In genomic region chr9:120902286-120902685, GRCh38 we compare ENCODE assay signal across 13 cellular contexts. TPM values are rescaled to one million over a fixed set of nuclear protein-coding genes. Genes with fewer than 3 reads are reported as not detected.
DNase-seq lines count a peak whose midpoint lies in the region; ATAC-seq and TF ChIP-seq lines count a peak whose summit lies in the region.
"Had no signal": no experiment of that assay in that cellular context is flagged by ENCODE, and none has a peak within 500 bp of the region (broad histone marks: within the 10 kb centered on the region; RNA-seq: fewer than 3 reads in every experiment).

No MANE protein-coding gene starts in this region.

- H3K4me1 Mint-ChIP-seq in T-helper 2 cell treated with Interferon-gamma antibody and Interleukin-4, amounts not matched to agents 5 μg/mL and 100 μg/mL, for 36 hours (ENCODE audit: low read depth) = peaks cover 75% of the 10 kb centered on the region
- H3K4me1 Mint-ChIP-seq in stimulated activated effector memory CD8-positive, alpha-beta T cell treated with anti-CD3 and anti-CD28 coated beads, Interleukin-12 subunit alpha, Interleukin-12 subunit beta, amount 100 ng/mL, for 72 hours = peaks cover 78% of the 10 kb centered on the region

- no peaks in the 10 kb centered on the region for H3K27me3 Mint-ChIP-seq in T-helper 2 cell treated with Interferon-gamma antibody and Interleukin-4, amounts not matched to agents 5 μg/mL and 100 μg/mL, for 36 hours (ENCODE audit: low read depth)

- H3K9me3 ChIP-seq in KOPT-K1 (ENCODE audit: insufficient read depth, low read length, poor library complexity, severe bottlenecking) = no peaks in the 10 kb centered on the region
- no peaks in the 10 kb centered on the region for H3K9me3 ChIP-seq in tibial artery
- H3K9me3 ChIP-seq: adrenal gland, suprapubic skin had no signal

- TF ChIP-seq CTCF in tibial artery (IDR thresholded peaks at IDR 0.05) = no peak

- peaks cover 79% of the 10 kb centered on the region for H3K36me3 Mint-ChIP-seq in T-helper 2 cell treated with Interferon-gamma antibody and Interleukin-4, amounts not matched to agents 5 μg/mL and 100 μg/mL, for 36 hours (ENCODE audit: low read depth)
- H3K36me3 Mint-ChIP-seq in activated naive CD4-positive, alpha-beta T cell treated with anti-CD3 and anti-CD28 coated beads, Interleukin-2, amount 50 U/mL, for 72 hours = peaks cover 21 to 64% of the 10 kb centered on the region in 2 donors
- H3K36me3 Mint-ChIP-seq in stimulated activated effector memory CD8-positive, alpha-beta T cell treated with anti-CD3 and anti-CD28 coated beads, Interleukin-12 subunit alpha, Interleukin-12 subunit beta, amount 100 ng/mL, for 72 hours = peaks cover 100% of the 10 kb centered on the region

- no peak for ATAC-seq in activated naive CD4-positive, alpha-beta T cell treated with anti-CD3 and anti-CD28 coated beads, Interleukin-2, amount 50 U/mL, for 72 hours
- no peak for ATAC-seq in stimulated activated effector memory CD8-positive, alpha-beta T cell treated with anti-CD3 and anti-CD28 coated beads, Interleukin-12 subunit alpha, Interleukin-12 subunit beta, amount 100 ng/mL, for 72 hours
- ATAC-seq in GM19452 (IDR thresholded peaks at IDR 0.05; ENCODE audit: unreplicated experiment) = no peak

- H3K27me3 ChIP-seq in tibial artery = no peaks in the 10 kb centered on the region
- H3K27me3 ChIP-seq: adrenal gland, suprapubic skin had no signal

- peak overlapping the region; percentile 74 for H3K27ac ChIP-seq in KOPT-K1 (ENCODE audit: low read depth, low read length, poor library complexity, severe bottlenecking)
- H3K27ac ChIP-seq in tibial artery = no peak overlapping the region
- H3K27ac ChIP-seq: adrenal gland, suprapubic skin had no signal

- intact Hi-C loops in tibial artery (cut with DNase I; ENCODE audit: low total_unique reads) = no loop called here

- peaks cover 0 to 8% (median 4%) of the 10 kb centered on the region in 4 donors for H3K4me1 ChIP-seq in tibial artery

- no peaks in the 10 kb centered on the region for H3K9me3 Mint-ChIP-seq in T-helper 2 cell treated with Interferon-gamma antibody and Interleukin-4, amounts not matched to agents 5 μg/mL and 100 μg/mL, for 36 hours
- H3K9me3 Mint-ChIP-seq in activated naive CD4-positive, alpha-beta T cell treated with anti-CD3 and anti-CD28 coated beads, Interleukin-2, amount 50 U/mL, for 72 hours = no peaks in the 10 kb centered on the region
- H3K9me3 Mint-ChIP-seq in stimulated activated effector memory CD8-positive, alpha-beta T cell treated with anti-CD3 and anti-CD28 coated beads, Interleukin-12 subunit alpha, Interleukin-12 subunit beta, amount 100 ng/mL, for 72 hours = no peaks in the 10 kb centered on the region

- H3K36me3 ChIP-seq in KOPT-K1 (ENCODE audit: insufficient read depth, low read length) (no peaks in the 10 kb centered on the region), tibial artery (peaks cover 0 to 24% (median 12%) of the 10 kb centered on the region in 3 donors)

- H3K4me3 ChIP-seq in tibial artery = no peak overlapping the region
- H3K4me3 ChIP-seq: adrenal gland, suprapubic skin had no signal

- peak overlapping the region; percentile 90 for H3K27ac Mint-ChIP-seq in T-helper 2 cell treated with Interferon-gamma antibody and Interleukin-4, amounts not matched to agents 5 μg/mL and 100 μg/mL, for 36 hours
- peak overlapping the region; percentile 85 to 96 for H3K27ac Mint-ChIP-seq in activated naive CD4-positive, alpha-beta T cell treated with anti-CD3 and anti-CD28 coated beads, Interleukin-2, amount 50 U/mL, for 72 hours
- peak overlapping the region; percentile 93 for H3K27ac Mint-ChIP-seq in stimulated activated effector memory CD8-positive, alpha-beta T cell treated with anti-CD3 and anti-CD28 coated beads, Interleukin-12 subunit alpha, Interleukin-12 subunit beta, amount 100 ng/mL, for 72 hours

- H3K4me3 Mint-ChIP-seq in T-helper 2 cell treated with Interferon-gamma antibody and Interleukin-4, amounts not matched to agents 5 μg/mL and 100 μg/mL, for 36 hours = peak overlapping the region; percentile 25
- no peak overlapping the region for H3K4me3 Mint-ChIP-seq in stimulated activated effector memory CD8-positive, alpha-beta T cell treated with anti-CD3 and anti-CD28 coated beads, Interleukin-12 subunit alpha, Interleukin-12 subunit beta, amount 100 ng/mL, for 72 hours

- DNase-seq in T-helper 2 cell treated with Interferon-gamma antibody and Interleukin-4, amounts not matched to agents 5 μg/mL and 100 μg/mL, for 36 hours (ENCODE audit: low spot score) = no peak
- DNase-seq in T-helper 2 cell = no peak
- no peak for DNase-seq in activated naive CD4-positive, alpha-beta T cell treated with anti-CD3 and anti-CD28 coated beads, Interleukin-2, amount 50 U/mL, for 72 hours (ENCODE audit: low spot score in 2 of 2)
- DNase-seq in stimulated activated effector memory CD8-positive, alpha-beta T cell treated with anti-CD3 and anti-CD28 coated beads, Interleukin-12 subunit alpha, Interleukin-12 subunit beta, amount 100 ng/mL, for 72 hours (ENCODE audit: low spot score in 2 of 2) = no peak
- DNase-seq in NCI-H446 treated with DMSO at 0.1 percent for 48 hours (lab: John Stamatoyannopoulos, UW) = no peak
- DNase-seq in tibial artery = no peak
- DNase-seq: adrenal gland, foreskin fibroblast, NCI-H748 treated with DMSO at 0.1 percent for 48 hours, T1000 had no signal

RNA-seq across cellular contexts. Expression of gene TRAF1, which starts 24.3 kb away (rescaled TPM):
- 100 to 1,000 TPM in 1 of 2 donors, 10 to 100 TPM in 1; 99.5 to 100 TPM for total RNA-seq in activated naive CD4-positive, alpha-beta T cell treated with anti-CD3 and anti-CD28 coated beads, Interleukin-2, amount 50 U/mL, for 72 hours

RNA-seq across cellular contexts. Expression of gene PHF19, which starts 25.3 kb away (rescaled TPM):
- 100 to 1,000 TPM; 305 to 312 TPM for total RNA-seq in activated naive CD4-positive, alpha-beta T cell treated with anti-CD3 and anti-CD28 coated beads, Interleukin-2, amount 50 U/mL, for 72 hours

RNA-seq across cellular contexts. Expression of gene PSMD5, which starts 59.6 kb away (rescaled TPM):
- 10 to 100 TPM; 74.9 to 75.2 TPM for total RNA-seq in activated naive CD4-positive, alpha-beta T cell treated with anti-CD3 and anti-CD28 coated beads, Interleukin-2, amount 50 U/mL, for 72 hours
